In genomic region chr1:240928265-240928664, GRCh38 we compare ENCODE assay signal across 28 cellular contexts.
"Had no signal": no experiment of that assay in that cellular context is flagged by ENCODE, and none has a peak within 500 bp of the region (broad histone marks: within the 10 kb centered on the region; RNA-seq: fewer than 3 reads in every experiment).

No MANE protein-coding gene starts in this region.

- H3K4me1 Mint-ChIP-seq: naive B cell; natural killer cell; nephron progenitor cell; neural progenitor cell; stimulated activated naive B cell treated with anti-CD40 and anti-IgM and Interleukin-4, amounts not matched to agents 10 μg/mL and 1 μg/mL and 100 μg/mL, for 72 hours had no signal

- H3K9ac ChIP-seq: neural progenitor cell, parathyroid adenoma had no signal

- H3K4me3 ChIP-seq: heart left ventricle, left lung, lower lobe of right lung, neural progenitor cell, right atrium auricular region, skin epidermis, stomach, testis, thyroid gland, upper lobe of right lung had no signal

- H3K27ac Mint-ChIP-seq: natural killer cell; nephron progenitor cell; neural progenitor cell; progenitor cell of endocrine pancreas; stimulated activated naive B cell treated with anti-CD40 and anti-IgM and Interleukin-4, amounts not matched to agents 10 μg/mL and 1 μg/mL and 100 μg/mL, for 72 hours had no signal

- H3K4me3 Mint-ChIP-seq: naive B cell; natural killer cell; nephron progenitor cell; neural progenitor cell; stimulated activated naive B cell treated with anti-CD40 and anti-IgM and Interleukin-4, amounts not matched to agents 10 μg/mL and 1 μg/mL and 100 μg/mL, for 72 hours had no signal

- DNase-seq: heart left ventricle; islet precursor cell; left lung; lower lobe of right lung; mammary epithelial cell; mesenchymal stem cell; naive B cell; natural killer cell; nephron progenitor cell; occipital lobe; stimulated activated CD4-positive, alpha-beta T cell treated with anti-CD3 and anti-CD28 coated beads, Interleukin-12 subunit alpha, Interleukin-12 subunit beta, amount 100 ng/mL, for 4 hours; stimulated activated CD4-positive, alpha-beta T cell treated with anti-CD3 and anti-CD28 coated beads, Interleukin-15, amount 100 ng/mL, for 24 hours; stimulated activated CD4-positive, alpha-beta T cell treated with anti-CD3 and anti-CD28 coated beads, Interleukin-2, amount 100 ng/mL, for 24 hours; stimulated activated CD4-positive, alpha-beta T cell treated with anti-CD3 and anti-CD28 coated beads, Interleukin-4, amount 100 ng/mL, for 1 hour; stimulated activated naive B cell treated with anti-CD40 and anti-IgM and Interleukin-4, amounts not matched to agents 10 μg/mL and 1 μg/mL and 100 μg/mL, for 72 hours; stimulated activated naive CD8-positive, alpha-beta T cell treated with anti-CD3 and anti-CD28 coated beads, Interleukin-15, Interleukin-2, amounts not matched to agents 100 U/mL and 50 U/mL, for 24 hours; stomach; testis; thyroid gland; trophoblast cell; upper lobe of right lung had no signal

- H3K27me3 Mint-ChIP-seq: naive B cell; progenitor cell of endocrine pancreas; stimulated activated naive B cell treated with anti-CD40 and anti-IgM and Interleukin-4, amounts not matched to agents 10 μg/mL and 1 μg/mL and 100 μg/mL, for 72 hours had no signal

- H3K27me3 ChIP-seq: heart left ventricle, left lung, neural progenitor cell, neutrophil, right atrium auricular region, stomach, testis, thyroid gland, upper lobe of right lung had no signal

- H3K9me3 ChIP-seq: lower lobe of right lung, neutrophil, stomach, testis, thyroid gland, upper lobe of right lung had no signal

- H3K9me3 Mint-ChIP-seq: nephron progenitor cell, neural progenitor cell had no signal

- H3K27ac ChIP-seq: heart left ventricle, left lung, lower lobe of right lung, neural progenitor cell, neutrophil, parathyroid adenoma, right atrium auricular region, skin epidermis, stomach, testis, thyroid gland, upper lobe of right lung had no signal

- H3K36me3 ChIP-seq: heart left ventricle, left lung, lower lobe of right lung, neural progenitor cell, neutrophil, right atrium auricular region, stomach, thyroid gland, upper lobe of right lung had no signal

- H3K36me3 Mint-ChIP-seq: natural killer cell; neural progenitor cell; stimulated activated naive B cell treated with anti-CD40 and anti-IgM and Interleukin-4, amounts not matched to agents 10 μg/mL and 1 μg/mL and 100 μg/mL, for 72 hours had no signal

- H3K4me1 ChIP-seq: heart left ventricle, left lung, lower lobe of right lung, neural progenitor cell, parathyroid adenoma, right atrium auricular region, stomach, testis, thyroid gland, upper lobe of right lung had no signal

- ATAC-seq: heart left ventricle; natural killer cell; sciatic nerve; stimulated activated naive B cell treated with anti-CD40 and anti-IgM and Interleukin-4, amounts not matched to agents 10 μg/mL and 1 μg/mL and 100 μg/mL, for 72 hours; stimulated activated naive CD8-positive, alpha-beta T cell treated with anti-CD3 and anti-CD28 coated beads, Interleukin-15, Interleukin-2, amounts not matched to agents 100 U/mL and 50 U/mL, for 24 hours; upper lobe of right lung had no signal
